31 cellular contexts compared by ENCODE assay signal in the genomic region with DNA sequence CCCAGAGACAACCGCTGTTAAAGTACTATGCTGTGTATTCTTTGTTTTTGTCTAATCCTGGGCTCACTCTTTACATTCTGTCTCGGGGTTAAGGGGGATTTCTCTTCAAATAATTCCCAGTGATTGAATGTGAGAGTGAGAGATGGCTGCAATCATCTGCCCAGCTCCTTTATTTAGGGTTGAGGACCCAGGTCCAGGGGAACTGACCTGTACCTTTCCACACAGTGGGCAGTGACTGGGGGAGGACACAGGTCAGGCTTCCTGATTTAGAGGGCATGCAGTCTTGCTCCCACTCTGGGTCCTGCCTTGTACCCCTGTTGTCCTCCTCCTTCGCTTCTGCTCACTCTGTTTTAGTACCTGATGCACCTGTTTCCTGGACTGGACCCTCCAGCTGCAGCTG. TPM values are rescaled to one million over a fixed set of nuclear protein-coding genes. Genes with fewer than 3 reads are reported as not detected.
"Had no signal": no experiment of that assay in that cellular context is flagged by ENCODE, and none has a peak within 500 bp of the region (broad histone marks: within the 10 kb centered on the region; RNA-seq: fewer than 3 reads in every experiment).

No MANE protein-coding gene starts in this region.

- H3K4me3 ChIP-seq: esophagus muscularis mucosa, gastroesophageal sphincter, heart left ventricle, hepatocyte, neural progenitor cell, prostate gland, right atrium auricular region, sigmoid colon, stomach, thyroid gland, vagina had no signal

- H3K9me3 ChIP-seq: esophagus muscularis mucosa, gastroesophageal sphincter, heart left ventricle, prostate gland, right atrium auricular region, sigmoid colon, stomach, thyroid gland, vagina had no signal

- DNase-seq: cerebellar nuclear complex; effector memory CD4-positive, alpha-beta T cell; foreskin keratinocyte; heart left ventricle; kidney glomerular epithelial cell; mesenchymal stem cell; midbrain; naive thymus-derived CD4-positive, alpha-beta T cell; sigmoid colon; stimulated activated CD4-positive, alpha-beta T cell treated with anti-CD3 and anti-CD28 coated beads, Interleukin-2, amount 100 ng/mL, for 24 hours; stimulated activated CD4-positive, alpha-beta T cell treated with anti-CD3 and anti-CD28 coated beads, Interleukin-4, amount 100 ng/mL, for 24 hours; stimulated activated naive CD4-positive, alpha-beta T cell treated with Interleukin-2 at 50 U/mL for 16 hours; stomach; thyroid gland; trophoblast cell had no signal

- FAIRE-seq: colon, endothelial cell of umbilical vein, islet of Langerhans had no signal

- H3K27ac ChIP-seq: esophagus muscularis mucosa, foreskin keratinocyte, gastroesophageal sphincter, heart left ventricle, hepatocyte, neural progenitor cell, prostate gland, right atrium auricular region, sigmoid colon, thyroid gland, vagina had no signal

- H3K4me1 ChIP-seq: foreskin keratinocyte, neural progenitor cell, prostate gland, sigmoid colon, vagina had no signal

- H3K27me3 ChIP-seq: esophagus muscularis mucosa, foreskin keratinocyte, gastroesophageal sphincter, heart left ventricle, hepatocyte, neural progenitor cell, right atrium auricular region, sigmoid colon, stomach, thyroid gland, vagina had no signal

- H3K36me3 ChIP-seq: prostate gland, right atrium auricular region, thyroid gland had no signal

- ATAC-seq: foreskin keratinocyte; gastroesophageal sphincter; heart left ventricle; naive thymus-derived CD4-positive, alpha-beta T cell; stimulated activated effector memory CD8-positive, alpha-beta T cell treated with anti-CD3 and anti-CD28 coated beads, Interleukin-12 subunit alpha, Interleukin-12 subunit beta, amount 100 ng/mL, for 72 hours had no signal

- H3K9ac ChIP-seq: neural progenitor cell, parathyroid adenoma had no signal

RNA-seq across cellular contexts. Expression of gene HMGCS2, which starts 35.0 kb away (rescaled TPM):
- total RNA-seq: endothelial cell of umbilical vein; epithelial cell of proximal tubule; fibroblast of lung; foreskin keratinocyte; lung microvascular endothelial cell; naive thymus-derived CD4-positive, alpha-beta T cell; osteoblast had no signal
- polyA plus RNA-seq: endothelial cell of umbilical vein; fibroblast of lung; foreskin keratinocyte; naive thymus-derived CD4-positive, alpha-beta T cell had no signal
